Comparison of ENCODE assay signal across 12 cellular contexts in the genomic region with DNA sequence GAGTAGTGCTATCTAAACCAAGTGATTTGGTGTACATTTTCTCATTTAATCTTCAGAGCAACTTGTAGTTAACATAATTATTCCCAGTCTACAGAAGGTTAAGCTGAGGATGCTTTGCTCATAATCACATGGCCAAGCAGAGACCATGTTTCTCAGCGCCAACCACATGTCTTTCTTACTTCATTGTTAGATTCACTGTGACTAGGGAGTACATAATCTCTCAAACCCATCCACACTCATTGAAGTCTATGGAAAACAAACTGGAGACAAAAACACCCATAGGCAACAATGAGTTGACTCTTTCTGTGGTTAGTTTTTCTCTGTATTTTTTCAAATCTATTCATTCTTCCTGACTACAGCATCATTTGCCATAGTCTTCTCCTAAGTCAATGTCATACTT.
A peak's percentile ranks its signal among the peaks of the same experiment; 100 is the strongest.
DNase-seq lines count a peak whose midpoint lies in the region; ATAC-seq and TF ChIP-seq lines count a peak whose summit lies in the region.
"Had no signal": no experiment of that assay in that cellular context is flagged by ENCODE, and none has a peak within 500 bp of the region (broad histone marks: within the 10 kb centered on the region; RNA-seq: fewer than 3 reads in every experiment).

No MANE protein-coding gene starts in this region.

- H3K4me1 Mint-ChIP-seq in activated CD8-positive, alpha-beta T cell treated with anti-CD3 and anti-CD28 coated beads for 36 hours (ENCODE audit: low read depth), result peaks cover 45% of the 10 kb centered on the region
- H3K4me1 Mint-ChIP-seq in activated CD8-positive, alpha-beta T cell treated with anti-CD3 and anti-CD28 coated beads, Interleukin-2, amount 10 ng/mL, durations not matched to agents 7 days and 5 days (ENCODE audit: low read depth), result peaks cover 23% of the 10 kb centered on the region
- H3K4me1 Mint-ChIP-seq in activated naive CD4-positive, alpha-beta T cell treated with anti-CD3 and anti-CD28 coated beads, Interleukin-2, amount 50 U/mL, for 24 hours, result peaks cover 45% of the 10 kb centered on the region
- H3K4me1 Mint-ChIP-seq in activated T-helper 1 cell treated with anti-CD3 and anti-CD28 coated beads, Interleukin-12 subunit alpha, Interleukin-12 subunit beta, Interleukin-2, Interleukin-4 antibody, amounts not matched to agents 30 ng/mL and 10 ng/mL and 1 ng/mL, durations not matched to agents 14 hours and 24 hours and 36 hours (ENCODE audit: low read depth), result peaks cover 28% of the 10 kb centered on the region
- peaks cover 39% of the 10 kb centered on the region for H3K4me1 Mint-ChIP-seq in activated naive CD8-positive, alpha-beta T cell treated with anti-CD3 and anti-CD28 coated beads, Interleukin-2, amount 50 U/mL, for 24 hours
- peaks cover 6 to 31% (median 25%) of the 10 kb centered on the region in 7 donors for H3K4me1 Mint-ChIP-seq in naive thymus-derived CD4-positive, alpha-beta T cell

- H3K9me3 Mint-ChIP-seq in activated CD8-positive, alpha-beta T cell treated with anti-CD3 and anti-CD28 coated beads for 36 hours, result peaks cover 5% of the 10 kb centered on the region
- peaks cover 5% of the 10 kb centered on the region for H3K9me3 Mint-ChIP-seq in activated CD8-positive, alpha-beta T cell treated with anti-CD3 and anti-CD28 coated beads, Interleukin-2, amount 10 ng/mL, durations not matched to agents 7 days and 5 days (ENCODE audit: insufficient read depth)
- no peaks in the 10 kb centered on the region for H3K9me3 Mint-ChIP-seq in activated naive CD4-positive, alpha-beta T cell treated with anti-CD3 and anti-CD28 coated beads, Interleukin-2, amount 50 U/mL, for 24 hours
- H3K9me3 Mint-ChIP-seq in activated T-helper 1 cell treated with anti-CD3 and anti-CD28 coated beads, Interleukin-12 subunit alpha, Interleukin-12 subunit beta, Interleukin-2, Interleukin-4 antibody, amounts not matched to agents 30 ng/mL and 10 ng/mL and 1 ng/mL, durations not matched to agents 14 hours and 24 hours and 36 hours, result peaks cover 5% of the 10 kb centered on the region
- peaks cover 4% of the 10 kb centered on the region for H3K9me3 Mint-ChIP-seq in activated naive CD8-positive, alpha-beta T cell treated with anti-CD3 and anti-CD28 coated beads, Interleukin-2, amount 50 U/mL, for 24 hours
- H3K9me3 Mint-ChIP-seq in naive thymus-derived CD4-positive, alpha-beta T cell, result peaks cover 0 to 6% (median 0%) of the 10 kb centered on the region in 11 donors

- no peaks in the 10 kb centered on the region for H3K27me3 ChIP-seq in naive thymus-derived CD4-positive, alpha-beta T cell (ENCODE audit: control insufficient read depth in 2 of 2, insufficient read depth in 2 of 2, low read length in 2 of 2)
- H3K27me3 ChIP-seq: BLaER1 treated with 17β-estradiol and CSF1 and Interleukin-3, amounts not matched to agents 10 nM and 100 nM had no signal

- no peaks in the 10 kb centered on the region for H3K36me3 Mint-ChIP-seq in activated CD8-positive, alpha-beta T cell treated with anti-CD3 and anti-CD28 coated beads for 36 hours (ENCODE audit: low read depth)
- H3K36me3 Mint-ChIP-seq in activated CD8-positive, alpha-beta T cell treated with anti-CD3 and anti-CD28 coated beads, Interleukin-2, amount 10 ng/mL, durations not matched to agents 7 days and 5 days (ENCODE audit: low read depth), result peaks cover 1% of the 10 kb centered on the region
- H3K36me3 Mint-ChIP-seq in activated naive CD4-positive, alpha-beta T cell treated with anti-CD3 and anti-CD28 coated beads, Interleukin-2, amount 50 U/mL, for 24 hours, result peaks cover 2% of the 10 kb centered on the region
- peaks cover 2% of the 10 kb centered on the region for H3K36me3 Mint-ChIP-seq in activated T-helper 1 cell treated with anti-CD3 and anti-CD28 coated beads, Interleukin-12 subunit alpha, Interleukin-12 subunit beta, Interleukin-2, Interleukin-4 antibody, amounts not matched to agents 30 ng/mL and 10 ng/mL and 1 ng/mL, durations not matched to agents 14 hours and 24 hours and 36 hours (ENCODE audit: low read depth)
- H3K36me3 Mint-ChIP-seq in activated naive CD8-positive, alpha-beta T cell treated with anti-CD3 and anti-CD28 coated beads, Interleukin-2, amount 50 U/mL, for 24 hours (ENCODE audit: low read depth), result peaks cover 3% of the 10 kb centered on the region
- H3K36me3 Mint-ChIP-seq in naive thymus-derived CD4-positive, alpha-beta T cell, result peaks cover 0 to 16% (median 0%) of the 10 kb centered on the region in 5 donors
- H3K36me3 Mint-ChIP-seq: CD4-positive, CD25-positive, alpha-beta regulatory T cell had no signal

- no peak overlapping the region for H3K4me3 ChIP-seq in naive thymus-derived CD4-positive, alpha-beta T cell (ENCODE audit: low read length)
- H3K4me3 ChIP-seq: BLaER1 treated with 17β-estradiol and CSF1 and Interleukin-3, amounts not matched to agents 10 nM and 100 nM had no signal

- CTCF ChIA-PET in activated CD8-positive, alpha-beta T cell treated with anti-CD3 and anti-CD28 coated beads for 36 hours (lab: Charles Lee), result no interaction called here
- CTCF ChIA-PET in activated CD8-positive, alpha-beta T cell treated with anti-CD3 and anti-CD28 coated beads, Interleukin-2, amount 10 ng/mL, durations not matched to agents 7 days and 5 days (lab: Charles Lee), result no interaction called here
- CTCF ChIA-PET in naive thymus-derived CD4-positive, alpha-beta T cell (lab: Charles Lee), result no interaction called here

- POLR2A ChIA-PET in activated CD8-positive, alpha-beta T cell treated with anti-CD3 and anti-CD28 coated beads for 36 hours (lab: Charles Lee), result no interaction called here
- POLR2A ChIA-PET in activated CD8-positive, alpha-beta T cell treated with anti-CD3 and anti-CD28 coated beads, Interleukin-2, amount 10 ng/mL, durations not matched to agents 7 days and 5 days (lab: Charles Lee), result interaction anchor here (1.0 to 1.3 kb wide), 2 partner anchors 21 to 294 kb away, joined by 3 read pairs; no protein-coding TSS in a partner anchor
- POLR2A ChIA-PET in naive thymus-derived CD4-positive, alpha-beta T cell (lab: Charles Lee), result no interaction called here

- ATAC-seq in activated CD8-positive, alpha-beta T cell treated with anti-CD3 and anti-CD28 coated beads for 36 hours, result no peak
- ATAC-seq in activated CD8-positive, alpha-beta T cell treated with anti-CD3 and anti-CD28 coated beads, Interleukin-2, amount 10 ng/mL, durations not matched to agents 7 days and 5 days, result no peak
- ATAC-seq in activated naive CD8-positive, alpha-beta T cell treated with anti-CD3 and anti-CD28 coated beads, Interleukin-2, amount 50 U/mL, for 24 hours, result peak; percentile 38
- ATAC-seq in naive thymus-derived CD4-positive, alpha-beta T cell, result no peak
- ATAC-seq: HCT116 had no signal

- no peaks in the 10 kb centered on the region for H3K4me1 ChIP-seq in naive thymus-derived CD4-positive, alpha-beta T cell (ENCODE audit: control insufficient read depth in 2 of 2, insufficient read depth in 2 of 2, low read length in 2 of 2)

- H3K9me3 ChIP-seq in naive thymus-derived CD4-positive, alpha-beta T cell (ENCODE audit: control insufficient read depth in 2 of 3, low read length in 3 of 3), result no peaks in the 10 kb centered on the region
- H3K9me3 ChIP-seq: BLaER1 treated with 17β-estradiol and CSF1 and Interleukin-3, amounts not matched to agents 10 nM and 100 nM had no signal

- TF ChIP-seq CTCF in activated CD8-positive, alpha-beta T cell treated with anti-CD3 and anti-CD28 coated beads for 36 hours (IDR thresholded peaks at IDR 0.05), result no peak

- DNase-seq in activated CD8-positive, alpha-beta T cell treated with anti-CD3 and anti-CD28 coated beads for 36 hours, result no peak
- no peak for DNase-seq in activated CD8-positive, alpha-beta T cell treated with anti-CD3 and anti-CD28 coated beads, Interleukin-2, amount 10 ng/mL, durations not matched to agents 7 days and 5 days
- DNase-seq in activated naive CD4-positive, alpha-beta T cell (lab: John Stamatoyannopoulos, UW), result no peak
- DNase-seq in activated T-helper 1 cell treated with anti-CD3 and anti-CD28 coated beads, Interleukin-12 subunit alpha, Interleukin-12 subunit beta, Interleukin-2, Interleukin-4 antibody, amounts not matched to agents 30 ng/mL and 10 ng/mL and 1 ng/mL, durations not matched to agents 14 hours and 24 hours and 36 hours (ENCODE audit: low spot score), result no peak
- no peak for DNase-seq in activated naive CD8-positive, alpha-beta T cell treated with anti-CD3 and anti-CD28 coated beads, Interleukin-2, amount 50 U/mL, for 24 hours
- no peak for DNase-seq in naive thymus-derived CD4-positive, alpha-beta T cell
- DNase-seq in NCI-H1436 treated with DMSO at 0.1 percent for 48 hours (lab: John Stamatoyannopoulos, UW), result no peak
- DNase-seq: ACHN; CD4-positive, CD25-positive, alpha-beta regulatory T cell had no signal

- no peak overlapping the region for H3K4me3 Mint-ChIP-seq in activated CD8-positive, alpha-beta T cell treated with anti-CD3 and anti-CD28 coated beads for 36 hours
- no peak overlapping the region for H3K4me3 Mint-ChIP-seq in activated CD8-positive, alpha-beta T cell treated with anti-CD3 and anti-CD28 coated beads, Interleukin-2, amount 10 ng/mL, durations not matched to agents 7 days and 5 days
- H3K4me3 Mint-ChIP-seq in activated naive CD4-positive, alpha-beta T cell treated with anti-CD3 and anti-CD28 coated beads, Interleukin-2, amount 50 U/mL, for 24 hours, result no peak overlapping the region
- no peak overlapping the region for H3K4me3 Mint-ChIP-seq in activated T-helper 1 cell treated with anti-CD3 and anti-CD28 coated beads, Interleukin-12 subunit alpha, Interleukin-12 subunit beta, Interleukin-2, Interleukin-4 antibody, amounts not matched to agents 30 ng/mL and 10 ng/mL and 1 ng/mL, durations not matched to agents 14 hours and 24 hours and 36 hours
- no peak overlapping the region for H3K4me3 Mint-ChIP-seq in activated naive CD8-positive, alpha-beta T cell treated with anti-CD3 and anti-CD28 coated beads, Interleukin-2, amount 50 U/mL, for 24 hours
- H3K4me3 Mint-ChIP-seq in naive thymus-derived CD4-positive, alpha-beta T cell, result no peak overlapping the region
- H3K4me3 Mint-ChIP-seq: CD4-positive, CD25-positive, alpha-beta regulatory T cell had no signal

- peak overlapping the region; percentile 60 for H3K27ac Mint-ChIP-seq in activated CD8-positive, alpha-beta T cell treated with anti-CD3 and anti-CD28 coated beads for 36 hours
- no peak overlapping the region for H3K27ac Mint-ChIP-seq in activated CD8-positive, alpha-beta T cell treated with anti-CD3 and anti-CD28 coated beads, Interleukin-2, amount 10 ng/mL, durations not matched to agents 7 days and 5 days
- H3K27ac Mint-ChIP-seq in activated naive CD4-positive, alpha-beta T cell treated with anti-CD3 and anti-CD28 coated beads, Interleukin-2, amount 50 U/mL, for 24 hours, result peak overlapping the region; percentile 7
- peak overlapping the region; percentile 62 for H3K27ac Mint-ChIP-seq in activated T-helper 1 cell treated with anti-CD3 and anti-CD28 coated beads, Interleukin-12 subunit alpha, Interleukin-12 subunit beta, Interleukin-2, Interleukin-4 antibody, amounts not matched to agents 30 ng/mL and 10 ng/mL and 1 ng/mL, durations not matched to agents 14 hours and 24 hours and 36 hours
- H3K27ac Mint-ChIP-seq in activated naive CD8-positive, alpha-beta T cell treated with anti-CD3 and anti-CD28 coated beads, Interleukin-2, amount 50 U/mL, for 24 hours, result no peak overlapping the region
- peak overlapping the region in 1 of 9 donors; percentile 35 for H3K27ac Mint-ChIP-seq in naive thymus-derived CD4-positive, alpha-beta T cell
- H3K27ac Mint-ChIP-seq: CD4-positive, CD25-positive, alpha-beta regulatory T cell had no signal

- no peaks in the 10 kb centered on the region for H3K36me3 ChIP-seq in naive thymus-derived CD4-positive, alpha-beta T cell (ENCODE audit: control insufficient read depth in 2 of 3, insufficient read depth in 3 of 3, low read length in 3 of 3)
- H3K36me3 ChIP-seq: BLaER1 treated with 17β-estradiol and CSF1 and Interleukin-3, amounts not matched to agents 10 nM and 100 nM had no signal

- no peak overlapping the region for H3K27ac ChIP-seq in naive thymus-derived CD4-positive, alpha-beta T cell (ENCODE audit: low read depth, low read length)
- H3K27ac ChIP-seq: BLaER1 treated with 17β-estradiol and CSF1 and Interleukin-3, amounts not matched to agents 10 nM and 100 nM had no signal

- no peaks in the 10 kb centered on the region for H3K27me3 Mint-ChIP-seq in activated CD8-positive, alpha-beta T cell treated with anti-CD3 and anti-CD28 coated beads for 36 hours
- no peaks in the 10 kb centered on the region for H3K27me3 Mint-ChIP-seq in activated CD8-positive, alpha-beta T cell treated with anti-CD3 and anti-CD28 coated beads, Interleukin-2, amount 10 ng/mL, durations not matched to agents 7 days and 5 days (ENCODE audit: low read depth)
- H3K27me3 Mint-ChIP-seq in activated naive CD4-positive, alpha-beta T cell treated with anti-CD3 and anti-CD28 coated beads, Interleukin-2, amount 50 U/mL, for 24 hours, result no peaks in the 10 kb centered on the region
- H3K27me3 Mint-ChIP-seq in activated T-helper 1 cell treated with anti-CD3 and anti-CD28 coated beads, Interleukin-12 subunit alpha, Interleukin-12 subunit beta, Interleukin-2, Interleukin-4 antibody, amounts not matched to agents 30 ng/mL and 10 ng/mL and 1 ng/mL, durations not matched to agents 14 hours and 24 hours and 36 hours (ENCODE audit: insufficient read depth), result no peaks in the 10 kb centered on the region
- no peaks in the 10 kb centered on the region for H3K27me3 Mint-ChIP-seq in activated naive CD8-positive, alpha-beta T cell treated with anti-CD3 and anti-CD28 coated beads, Interleukin-2, amount 50 U/mL, for 24 hours
- no peaks in the 10 kb centered on the region for H3K27me3 Mint-ChIP-seq in naive thymus-derived CD4-positive, alpha-beta T cell
- H3K27me3 Mint-ChIP-seq: CD4-positive, CD25-positive, alpha-beta regulatory T cell had no signal

- intact Hi-C loops in activated CD8-positive, alpha-beta T cell treated with anti-CD3 and anti-CD28 coated beads for 36 hours (cut with micrococcal nuclease), result no loop called here
- intact Hi-C loops in activated T-helper 1 cell treated with anti-CD3 and anti-CD28 coated beads, Interleukin-12 subunit alpha, Interleukin-12 subunit beta, Interleukin-2, Interleukin-4 antibody, amounts not matched to agents 30 ng/mL and 10 ng/mL and 1 ng/mL, durations not matched to agents 14 hours and 24 hours and 36 hours (cut with micrococcal nuclease), result no loop called here
- intact Hi-C loops in naive thymus-derived CD4-positive, alpha-beta T cell (cut with micrococcal nuclease), result no loop called here

Comparison
In these comparisons a context has a peak if more than half of its experiments do, and no peak if none do; other contexts are left out.
1. H3K27ac Mint-ChIP-seq: peak in activated CD8-positive, alpha-beta T cell treated with anti-CD3 and anti-CD28 coated beads for 36 hours (single experiment), activated naive CD4-positive, alpha-beta T cell treated with anti-CD3 and anti-CD28 coated beads, Interleukin-2, amount 50 U/mL, for 24 hours (single experiment) and activated T-helper 1 cell treated with anti-CD3 and anti-CD28 coated beads, Interleukin-12 subunit alpha, Interleukin-12 subunit beta, Interleukin-2, Interleukin-4 antibody, amounts not matched to agents 30 ng/mL and 10 ng/mL and 1 ng/mL, durations not matched to agents 14 hours and 24 hours and 36 hours (single experiment); none in activated CD8-positive, alpha-beta T cell treated with anti-CD3 and anti-CD28 coated beads, Interleukin-2, amount 10 ng/mL, durations not matched to agents 7 days and 5 days (single experiment) and activated naive CD8-positive, alpha-beta T cell treated with anti-CD3 and anti-CD28 coated beads, Interleukin-2, amount 50 U/mL, for 24 hours (single experiment).